18 cellular contexts compared by ENCODE assay signal in the genomic region with DNA sequence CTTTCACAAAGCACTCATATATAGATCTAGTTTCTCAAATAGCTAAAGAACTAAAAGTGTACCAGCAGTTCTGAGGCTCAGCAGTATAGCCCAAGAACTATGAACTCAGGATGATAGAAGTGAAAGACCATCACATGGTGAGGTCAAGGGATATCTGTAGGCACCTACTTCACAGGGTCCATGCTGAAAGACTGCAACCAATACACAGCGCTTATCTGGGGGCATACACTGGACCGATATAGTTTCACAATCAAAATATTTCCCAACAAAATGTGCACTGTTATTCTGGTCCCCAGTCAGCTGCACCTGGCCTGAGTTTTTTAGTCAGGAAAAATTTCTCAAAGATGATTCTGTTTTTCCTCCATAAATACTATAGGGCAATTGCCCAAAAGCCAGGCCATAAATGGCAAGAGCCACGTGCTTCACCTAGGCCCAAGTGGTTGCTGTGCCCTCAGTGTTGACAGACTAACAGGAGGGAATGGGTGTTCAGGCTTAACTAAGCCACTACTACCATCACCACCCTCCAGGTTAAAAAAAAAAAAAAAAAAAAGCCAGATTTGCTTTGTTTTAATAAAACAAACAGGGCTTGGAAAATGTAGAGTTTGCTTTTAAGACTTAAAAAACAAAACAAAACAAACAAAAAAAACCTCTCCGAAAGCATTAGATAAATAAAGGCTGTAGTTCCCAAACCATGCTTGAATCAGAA. TPM values are rescaled to one million over a fixed set of nuclear protein-coding genes. Genes with fewer than 3 reads are reported as not detected.
DNase-seq lines count a peak whose midpoint lies in the region; TF ChIP-seq lines count a peak whose summit lies in the region.
"Had no signal": no experiment of that assay in that cellular context is flagged by ENCODE, and none has a peak within 500 bp of the region (broad histone marks: within the 10 kb centered on the region; RNA-seq: fewer than 3 reads in every experiment).

No MANE protein-coding gene starts in this region.

- H3K36me3 Mint-ChIP-seq in activated T-cell treated with anti-CD3 and anti-CD28 coated beads, Interleukin-2, amount 50 U/mL, for 24 hours (ENCODE audit: low read depth): peaks cover 92% of the 10 kb centered on the region
- H3K36me3 Mint-ChIP-seq in chondrocyte (ENCODE audit: low read depth) (peaks cover 26% of the 10 kb centered on the region), type B pancreatic cell (peaks cover 42% of the 10 kb centered on the region)

- peaks cover 10% of the 10 kb centered on the region for H3K9me3 Mint-ChIP-seq in activated T-cell treated with anti-CD3 and anti-CD28 coated beads, Interleukin-2, amount 50 U/mL, for 24 hours
- H3K9me3 Mint-ChIP-seq in chondrocyte (ENCODE audit: low read depth): peaks cover 16% of the 10 kb centered on the region
- peaks cover 5% of the 10 kb centered on the region for H3K9me3 Mint-ChIP-seq in type B pancreatic cell

- no peaks in the 10 kb centered on the region for H3K27me3 Mint-ChIP-seq in activated T-cell treated with anti-CD3 and anti-CD28 coated beads, Interleukin-2, amount 50 U/mL, for 24 hours
- H3K27me3 Mint-ChIP-seq in chondrocyte (ENCODE audit: low read depth): no peaks in the 10 kb centered on the region
- no peaks in the 10 kb centered on the region for H3K27me3 Mint-ChIP-seq in type B pancreatic cell
- H3K27me3 Mint-ChIP-seq: stimulated activated naive CD8-positive, alpha-beta T cell treated with anti-CD3 and anti-CD28 coated beads, Interleukin-15, Interleukin-2, amounts not matched to agents 100 ng/mL and 50 ng/mL, for 24 hours had no signal

- H3K4me1 Mint-ChIP-seq in activated T-cell treated with anti-CD3 and anti-CD28 coated beads, Interleukin-2, amount 50 U/mL, for 24 hours (ENCODE audit: low read depth): peaks cover 10% of the 10 kb centered on the region
- H3K4me1 Mint-ChIP-seq in chondrocyte (ENCODE audit: low read depth) (peaks cover 28% of the 10 kb centered on the region), type B pancreatic cell (ENCODE audit: unreplicated experiment) (peaks cover 8% of the 10 kb centered on the region)

- H3K27ac Mint-ChIP-seq in activated T-cell treated with anti-CD3 and anti-CD28 coated beads, Interleukin-2, amount 50 U/mL, for 24 hours: peak overlapping the region; percentile 16
- H3K27ac Mint-ChIP-seq in chondrocyte (ENCODE audit: unreplicated experiment) (peak overlapping the region; percentile 87), type B pancreatic cell (peak overlapping the region; percentile 85)
- H3K27ac Mint-ChIP-seq: stimulated activated naive CD8-positive, alpha-beta T cell treated with anti-CD3 and anti-CD28 coated beads, Interleukin-15, Interleukin-2, amounts not matched to agents 100 ng/mL and 50 ng/mL, for 24 hours had no signal

- DNase-seq in activated T-cell treated with anti-CD3 and anti-CD28 coated beads, Interleukin-2, amount 50 U/mL, for 24 hours: no peak
- DNase-seq in activated T-cell treated with anti-CD3 and anti-CD28 coated beads, Interleukin-2, amount 50 U/mL, for 1 hour: no peak
- no peak for DNase-seq in chondrocyte (ENCODE audit: low spot score)
- peak; percentile 11 for DNase-seq in mesenteric fat pad (ENCODE audit: low spot score)
- DNase-seq in type B pancreatic cell (ENCODE audit: extremely low spot score, unreplicated experiment): no peak
- DNase-seq in NCI-H446 (lab: John Stamatoyannopoulos, UW): no peak
- no peak for DNase-seq in G401 (ENCODE audit: low spot score)
- DNase-seq in NCI-H82 treated with DMSO at 0.1 percent for 48 hours (lab: John Stamatoyannopoulos, UW; ENCODE audit: unreplicated experiment): no peak
- DNase-seq: activated CD4-positive, alpha-beta T cell treated with anti-CD3 and anti-CD28 coated beads, Interleukin-2, amount 50 U/mL, for 4 hours; amniotic stem cell; BE2C; Calu3; dermis blood vessel endothelial cell; lower lobe of right lung; NCI-H2081 treated with DMSO at 0.1 percent for 48 hours; SJCRH30; transverse colon had no signal

- no peak overlapping the region for H3K4me3 Mint-ChIP-seq in activated T-cell treated with anti-CD3 and anti-CD28 coated beads, Interleukin-2, amount 50 U/mL, for 24 hours
- peak overlapping the region; percentile 2 for H3K4me3 Mint-ChIP-seq in chondrocyte (ENCODE audit: unreplicated experiment)
- H3K4me3 Mint-ChIP-seq in type B pancreatic cell: no peak overlapping the region
- H3K4me3 Mint-ChIP-seq: stimulated activated naive CD8-positive, alpha-beta T cell treated with anti-CD3 and anti-CD28 coated beads, Interleukin-15, Interleukin-2, amounts not matched to agents 100 ng/mL and 50 ng/mL, for 24 hours had no signal

- no peak for TF ChIP-seq CTCF in chondrocyte (IDR thresholded peaks at IDR 0.05)
- TF ChIP-seq CTCF in type B pancreatic cell (conservative IDR thresholded peaks at IDR 0.05): no peak

- in situ Hi-C loops in G401 (cut with HindIII; ENCODE audit: low sequenced_read_pairs): no loop called here

RNA-seq across cellular contexts. Expression of a gene that starts 58.5 kb away (rescaled TPM):
- total RNA-seq in chondrocyte (80.0 to 128 TPM (median 83.7 TPM) in 3 replicates), mesenteric fat pad (102 TPM), type B pancreatic cell (ENCODE audit: low replicate concordance) (92.8 and 122 TPM in 2 replicates)
- 66.4 and 78.8 TPM in 2 replicates for total RNA-seq in G401 (2014; rRNA removed; shearing (Covaris generic))

Comparison
In these comparisons a context has a peak if more than half of its experiments do, and no peak if none do; other contexts are left out.
1. H3K27ac Mint-ChIP-seq: peak in every context shown above with its lines; median percentile 87 in chondrocyte; 85 in type B pancreatic cell; 16 in activated T-cell treated with anti-CD3 and anti-CD28 coated beads, Interleukin-2, amount 50 U/mL, for 24 hours.